Comparison of ENCODE assay signal across 12 cellular contexts in genomic region chr10:24382596-24382978, GRCh38.
A peak's percentile ranks its signal among the peaks of the same experiment; 100 is the strongest.
DNase-seq lines count a peak whose midpoint lies in the region; ATAC-seq, FAIRE-seq and TF ChIP-seq lines count a peak whose summit lies in the region.
"Had no signal": no experiment of that assay in that cellular context is flagged by ENCODE, and none has a peak within 500 bp of the region (broad histone marks: within the 10 kb centered on the region; RNA-seq: fewer than 3 reads in every experiment).

No MANE protein-coding gene starts in this region.

- TF ChIP-seq RAD21 in GM12878 (IDR thresholded peaks at IDR 0.05; ENCODE audit: insufficient read depth, low read depth, low read length): no peak

- CTCF ChIA-PET in activated CD4-positive, alpha-beta T cell treated with anti-CD3 and anti-CD28 coated beads, Interleukin-2, amount 10 ng/mL, durations not matched to agents 7 days and 5 days (lab: Charles Lee): no interaction called here
- CTCF ChIA-PET in GM12878 (lab: Yijun Ruan, JAX): interaction anchor here (0.6 to 1.9 kb wide), 6 partner anchors 11 to 235 kb away, joined by 3 to 6 read pairs (median 5); no protein-coding TSS in a partner anchor

- H3K9ac ChIP-seq in GM12878 (ENCODE audit: control insufficient read depth, insufficient read depth, low read length): no peak overlapping the region

- DNase-seq in activated CD4-positive, alpha-beta T cell treated with anti-CD3 and anti-CD28 coated beads for 48 hours: peak; percentile 26
- no peak for DNase-seq in activated CD4-positive, alpha-beta T cell treated with anti-CD3 and anti-CD28 coated beads, Interleukin-2, amount 10 ng/mL, durations not matched to agents 7 days and 5 days
- DNase-seq in GM12878 (ENCODE audit: low read depth, low spot score) (no peak), psoas muscle (no peak), RKO (ENCODE audit: low spot score) (no peak), H54 (ENCODE audit: insufficient read length, low spot score) (no peak), NCI-H1048 (lab: John Stamatoyannopoulos, UW) (no peak)
- DNase-seq: hippocampal formation, naive B cell, NCI-H1930 had no signal

- no peak for TF ChIP-seq CTCF in GM12878 (IDR thresholded peaks at IDR 0.05 in 2 of 3, conservative IDR thresholded peaks at IDR 0.05 in 1 of 3; ENCODE audit: control insufficient read depth in 2 of 3, extremely low read depth in 1 of 3, insufficient read depth in 1 of 3, low read depth in 3 of 3, low read length in 3 of 3)
- TF ChIP-seq CTCF in psoas muscle (IDR thresholded peaks at IDR 0.05): no peak

- H3K4me1 ChIP-seq in GM12878 (ENCODE audit: control insufficient read depth, insufficient read depth, low read length) (peaks cover 14% of the 10 kb centered on the region), psoas muscle (peaks cover 45% of the 10 kb centered on the region)

- H3K4me1 Mint-ChIP-seq in activated CD4-positive, alpha-beta T cell treated with anti-CD3 and anti-CD28 coated beads, Interleukin-2, amount 10 ng/mL, durations not matched to agents 7 days and 5 days: no peaks in the 10 kb centered on the region
- H3K4me1 Mint-ChIP-seq: naive B cell had no signal

- H3K9me3 ChIP-seq in GM12878 (replicated peaks; ENCODE audit: control insufficient read depth, insufficient read depth, low read length): no peaks in the 10 kb centered on the region; the same call in 2 of the 3 replicates
- H3K9me3 ChIP-seq in psoas muscle: no peaks in the 10 kb centered on the region
- H3K9me3 ChIP-seq: SJSA1 had no signal

- RAD21 ChIA-PET in GM12878 (lab: Charles Lee; ENCODE audit: unreplicated experiment): interaction anchor here (0.5 to 1.7 kb wide), 14 partner anchors 11 to 175 kb away, joined by 3 to 9 read pairs (median 4); partner anchors contain the start of gene KIAA1217

- SMC1A ChIA-PET in GM12878 (lab: Charles Lee; ENCODE audit: uncharacterized antibody, unreplicated experiment): interaction anchor here (0.5 to 2.5 kb wide), 12 partner anchors 10 to 388 kb away, joined by 3 to 10 read pairs (median 4); partner anchors contain the start of gene KIAA1217

- H3K79me2 ChIP-seq in GM12878 (ENCODE audit: control insufficient read depth, insufficient read depth, low read length): no peaks in the 10 kb centered on the region

- ATAC-seq in HG02759 (IDR thresholded peaks at IDR 0.05; ENCODE audit: unreplicated experiment) (peak; percentile 12), GM12878 (peak; percentile 63), psoas muscle (peak in 2 of 4 donors; percentile 25 to 31)

- POLR2A ChIA-PET in activated CD4-positive, alpha-beta T cell treated with anti-CD3 and anti-CD28 coated beads, Interleukin-2, amount 10 ng/mL, durations not matched to agents 7 days and 5 days (lab: Charles Lee): no interaction called here
- POLR2A ChIA-PET in GM12878 (lab: Charles Lee): interaction anchor here (1.5 to 1.7 kb wide), 2 partner anchors 15 to 35 kb away, joined by 4 to 8 read pairs; no protein-coding TSS in a partner anchor

- peaks cover 3% of the 10 kb centered on the region for H3K27me3 Mint-ChIP-seq in activated CD4-positive, alpha-beta T cell treated with anti-CD3 and anti-CD28 coated beads, Interleukin-2, amount 10 ng/mL, durations not matched to agents 7 days and 5 days

- BruUV-seq in GM12878 (replicated peaks; lab: Mats Ljungman, UMichigan): no TSS peak

- FAIRE-seq in GM12878 (lab: Jason Lieb, UNC) (no peak), H54 (lab: Jason Lieb, UNC) (no peak)

- peak in 1 of 2 experiments; percentile 10; a peak in 1 of 4 replicates for TF ChIP-seq EP300 in GM12878 (IDR thresholded peaks at IDR 0.05; ENCODE audit: borderline replicate concordance in 1 of 2, control insufficient read depth in 1 of 2, low read depth in 2 of 2, low read length in 2 of 2)

- intact Hi-C loops in GM12878 (cut with micrococcal nuclease; ENCODE audit: unreplicated experiment): loop anchor here (5.0 kb wide), 2 partner anchors 120 to 1560 kb away; no protein-coding TSS in a partner anchor
- intact Hi-C loops in psoas muscle (cut with DNase I): loop anchor here in 1 of 2 donors (2.0 to 5.0 kb wide), 3 partner anchors 70 to 174 kb away; partner anchors contain the start of gene KIAA1217

- in situ Hi-C loops in GM12878 (cut with MboI): no loop called here

- H3K27me3 ChIP-seq in GM12878 (replicated peaks in 1 of 2; ENCODE audit: control insufficient read depth in 2 of 2, insufficient read depth in 2 of 2, low read length in 1 of 2) (no peaks in the 10 kb centered on the region), psoas muscle (ENCODE audit: insufficient read depth in 3 of 3, low read length in 2 of 3) (no peaks in the 10 kb centered on the region)
- H3K27me3 ChIP-seq: SJSA1 had no signal

- no peaks in the 10 kb centered on the region for H3K36me3 Mint-ChIP-seq in activated CD4-positive, alpha-beta T cell treated with anti-CD3 and anti-CD28 coated beads, Interleukin-2, amount 10 ng/mL, durations not matched to agents 7 days and 5 days (ENCODE audit: low read depth)
- H3K36me3 Mint-ChIP-seq: naive B cell had no signal

- WGBS in GM12878 (ENCODE audit: insufficient coverage, insufficient replicate concordance, low lambda C conversion rate, missing lambda C conversion rate): 7% methylated on average over 2 of the region's 3 CpGs
- 39 to 76% (median 69%) methylated on average over 3 of the region's 3 CpGs for WGBS in psoas muscle, 3 donors

- H3K36me3 ChIP-seq in GM12878 (ENCODE audit: control insufficient read depth in 2 of 2, insufficient read depth in 2 of 2, low read length in 1 of 2): no peaks in the 10 kb centered on the region
- H3K36me3 ChIP-seq in psoas muscle (ENCODE audit: insufficient read depth in 1 of 2, low read depth in 1 of 2): no peaks in the 10 kb centered on the region
- H3K36me3 ChIP-seq: SJSA1 had no signal

- TF ChIP-seq POLR2A in GM12878 (IDR thresholded peaks at IDR 0.05; ENCODE audit: low read depth, low read length) (no peak), H54 (IDR thresholded peaks at IDR 0.05; ENCODE audit: low read depth, low read length) (no peak)

- no peaks in the 10 kb centered on the region for H4K20me1 ChIP-seq in GM12878 (ENCODE audit: control insufficient read depth, insufficient read depth)

- H3K4me2 ChIP-seq in GM12878 (ENCODE audit: control insufficient read depth, insufficient read depth): no peak overlapping the region

- H3K4me3 ChIP-seq in GM12878 (no peak overlapping the region), psoas muscle (no peak overlapping the region)
- H3K4me3 ChIP-seq: SJSA1 had no signal

- H3K27ac ChIP-seq in GM12878 (ENCODE audit: control insufficient read depth, insufficient read depth): no peak overlapping the region
- peak overlapping the region; percentile 89 for H3K27ac ChIP-seq in psoas muscle
- H3K27ac ChIP-seq: SJSA1 had no signal

- H2AFZ ChIP-seq in GM12878 (ENCODE audit: control insufficient read depth, low read depth, low read length): no peak overlapping the region

- no peak overlapping the region for H3K27ac Mint-ChIP-seq in activated CD4-positive, alpha-beta T cell treated with anti-CD3 and anti-CD28 coated beads, Interleukin-2, amount 10 ng/mL, durations not matched to agents 7 days and 5 days

- no peak overlapping the region for H3K4me3 Mint-ChIP-seq in activated CD4-positive, alpha-beta T cell treated with anti-CD3 and anti-CD28 coated beads, Interleukin-2, amount 10 ng/mL, durations not matched to agents 7 days and 5 days
- H3K4me3 Mint-ChIP-seq: naive B cell had no signal

- no peaks in the 10 kb centered on the region for H3K9me3 Mint-ChIP-seq in activated CD4-positive, alpha-beta T cell treated with anti-CD3 and anti-CD28 coated beads, Interleukin-2, amount 10 ng/mL, durations not matched to agents 7 days and 5 days

TF ChIP-seq in GM12878, 131 proteins besides CTCF, POLR2A, EP300 and RAD21:
- TF ChIP-seq ZNF384 (IDR thresholded peaks at IDR 0.05; ENCODE audit: borderline replicate concordance, low read depth, low read length): peak; percentile 61
- TF ChIP-seq RUNX3 (IDR thresholded peaks at IDR 0.05; ENCODE audit: low read length): peak; percentile 60
- no peak for TF ChIP-seq RAD51 (IDR thresholded peaks at IDR 0.05)
